17 cellular contexts compared by ENCODE assay signal in genomic region chr3:150577854-150578253, GRCh38. TPM values are rescaled to one million over a fixed set of nuclear protein-coding genes. Genes with fewer than 3 reads are reported as not detected.
DNase-seq lines count a peak whose midpoint lies in the region; ATAC-seq, FAIRE-seq and TF ChIP-seq lines count a peak whose summit lies in the region.
"Had no signal": no experiment of that assay in that cellular context is flagged by ENCODE, and none has a peak within 500 bp of the region (broad histone marks: within the 10 kb centered on the region; RNA-seq: fewer than 3 reads in every experiment).

No MANE protein-coding gene starts in this region.

- no peaks in the 10 kb centered on the region for H3K4me1 ChIP-seq in foreskin keratinocyte

- H3K27ac ChIP-seq in foreskin keratinocyte, result no peak overlapping the region

- TF ChIP-seq CTCF in D721Med (IDR thresholded peaks at IDR 0.05; ENCODE audit: insufficient read depth, missing control alignments), result peak; percentile 16
- TF ChIP-seq CTCF in foreskin keratinocyte (conservative IDR thresholded peaks at IDR 0.05), result peak; percentile 37

- H3K27me3 ChIP-seq in foreskin keratinocyte, result no peaks in the 10 kb centered on the region
- H3K27me3 ChIP-seq: MG63 had no signal

- FAIRE-seq in D721Med (lab: Jason Lieb, UNC), result no peak

- DNase-seq in D721Med (ENCODE audit: insufficient read length, low spot score) (no peak), HT-29 (ENCODE audit: low spot score) (peak; percentile 35), amniotic epithelial cell (ENCODE audit: low read depth) (peak; percentile 21), foreskin keratinocyte (no peak), HuH-7 (ENCODE audit: low spot score) (no peak), MV-4-11 (lab: John Stamatoyannopoulos, UW) (no peak)
- DNase-seq in stimulated activated CD4-positive, alpha-beta T cell treated with anti-CD3 and anti-CD28 coated beads, Interleukin-12 subunit alpha, Interleukin-12 subunit beta, amount 100 ng/mL, for 4 hours, result no peak
- DNase-seq: activated CD4-positive, alpha-beta T cell treated with anti-CD3 and anti-CD28 coated beads, Interleukin-2, amount 10 ng/mL, durations not matched to agents 24 days and 14 days; activated naive CD8-positive, alpha-beta T cell treated with anti-CD3 and anti-CD28 coated beads for 36 hours; activated T-cell treated with anti-CD3 and anti-CD28 coated beads for 4 hours; islet precursor cell; MG63; NCI-H2029; right cardiac atrium; stimulated activated CD4-positive, alpha-beta T cell treated with anti-CD3 and anti-CD28 coated beads, Interleukin-2, amount 100 ng/mL, for 24 hours; T1000 had no signal

- ATAC-seq in foreskin keratinocyte (no peak), HG03571 (IDR thresholded peaks at IDR 0.05; ENCODE audit: unreplicated experiment) (no peak)
- ATAC-seq: right cardiac atrium had no signal

RNA-seq across cellular contexts. Expression of gene SELENOT, which starts 25.3 kb away (rescaled TPM):
- 103 and 104 TPM in 2 replicates for total RNA-seq in HT-29 (2014; rRNA removed; shearing (Covaris generic))
- 115 and 121 TPM in 2 replicates for total RNA-seq in foreskin keratinocyte
- polyA plus RNA-seq in foreskin keratinocyte, result 92.1 and 110 TPM in 2 replicates

RNA-seq across cellular contexts. Expression of gene EIF2A, which starts 31.3 kb away (rescaled TPM):
- total RNA-seq in HT-29 (2014; rRNA removed; shearing (Covaris generic)), result 94.5 and 104 TPM in 2 replicates
- total RNA-seq in foreskin keratinocyte, result 87.7 and 91.1 TPM in 2 replicates
- 49.9 and 60.9 TPM in 2 replicates for polyA plus RNA-seq in foreskin keratinocyte

RNA-seq across cellular contexts. Expression of gene SERP1, which starts 31.6 kb away (rescaled TPM):
- 577 and 600 TPM in 2 replicates for total RNA-seq in HT-29 (2014; rRNA removed; shearing (Covaris generic))
- 81.0 and 97.7 TPM in 2 replicates for total RNA-seq in foreskin keratinocyte
- polyA plus RNA-seq in foreskin keratinocyte, result 60.3 and 76.5 TPM in 2 replicates

Comparison
In these comparisons a context has a peak if more than half of its experiments do, and no peak if none do; other contexts are left out.
1. DNase-seq: peak in HT-29 (single experiment) and amniotic epithelial cell (single experiment); none in D721Med (single experiment), foreskin keratinocyte (0 of 2), HuH-7 (single experiment), stimulated activated CD4-positive, alpha-beta T cell treated with anti-CD3 and anti-CD28 coated beads, Interleukin-12 subunit alpha, Interleukin-12 subunit beta, amount 100 ng/mL, for 4 hours (single experiment) and MV-4-11 (single experiment).